Comparison of ENCODE assay signal across 13 cellular contexts in the genomic region with DNA sequence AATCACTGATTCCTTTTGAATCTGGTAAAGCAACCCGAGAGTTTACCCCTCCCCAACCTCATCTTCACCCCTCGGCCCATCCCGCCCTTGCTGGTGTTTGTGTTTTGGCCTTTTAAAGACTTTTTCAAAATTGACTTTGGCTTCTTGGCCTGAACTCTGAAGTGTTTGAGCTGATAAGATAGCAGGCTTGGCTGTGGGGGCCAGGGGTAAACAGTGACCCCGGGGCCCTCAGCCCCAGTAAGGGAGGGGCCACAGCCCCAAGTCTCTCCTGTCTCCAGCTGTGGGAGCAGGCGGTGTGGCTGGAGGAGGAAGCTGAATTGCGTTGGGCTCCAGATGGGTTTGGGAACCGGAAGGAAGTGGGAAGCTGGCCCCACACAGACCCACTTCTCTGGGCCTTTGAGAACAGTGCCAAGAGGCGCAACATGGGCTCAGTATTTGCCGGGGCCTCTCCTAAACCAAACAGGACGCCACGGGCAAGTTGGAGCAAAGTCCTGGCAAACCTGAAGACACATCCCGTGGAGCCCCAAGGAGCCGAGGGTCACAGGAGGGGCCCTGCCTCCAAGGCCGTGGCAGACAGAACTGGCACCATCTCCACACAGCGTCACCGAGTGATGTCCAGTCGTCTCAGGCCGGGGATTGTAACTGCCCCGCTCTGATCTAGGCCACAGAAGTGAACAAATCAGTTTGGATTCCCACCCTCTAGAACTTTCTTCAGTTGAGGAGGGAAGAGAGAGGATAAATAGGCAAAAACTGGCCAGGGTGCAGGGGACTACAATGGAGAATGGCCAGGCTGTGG. TPM values are rescaled to one million over a fixed set of nuclear protein-coding genes. Genes with fewer than 3 reads are reported as not detected.
DNase-seq lines count a peak whose midpoint lies in the region; FAIRE-seq and TF ChIP-seq lines count a peak whose summit lies in the region.
"Had no signal": no experiment of that assay in that cellular context is flagged by ENCODE, and none has a peak within 500 bp of the region (broad histone marks: within the 10 kb centered on the region; RNA-seq: fewer than 3 reads in every experiment).

No MANE protein-coding gene starts in this region.

- peak overlapping the region in 3 of 5 donors; percentile 16 to 79 (median 68) for H3K27ac ChIP-seq in adrenal gland
- peak overlapping the region; percentile 67 for H3K27ac ChIP-seq in hepatocyte
- peak overlapping the region in 5 of 8 donors; percentile 28 to 80 (median 43) for H3K27ac ChIP-seq in spleen
- H3K27ac ChIP-seq in testis: no peak overlapping the region

- in situ Hi-C loops in KBM-7 (cut with MboI; ENCODE audit: low pct_unique_long_range_greater_than_20kb, low sequenced_read_pairs): no loop called here

- H3K9me3 ChIP-seq in adrenal gland (replicated peaks in 1 of 3) (no peaks in the 10 kb centered on the region), hepatocyte (ENCODE audit: low read depth) (no peaks in the 10 kb centered on the region), spleen (no peaks in the 10 kb centered on the region), testis (no peaks in the 10 kb centered on the region)

- peak overlapping the region; percentile 18 for H3K4me2 ChIP-seq in hepatocyte

- H2AFZ ChIP-seq in hepatocyte: no peak overlapping the region

- peaks cover 18 to 20% of the 10 kb centered on the region in 2 donors for H3K4me1 ChIP-seq in adrenal gland (replicated peaks in 1 of 2)
- H3K4me1 ChIP-seq in hepatocyte (ENCODE audit: insufficient read depth): peaks cover 28% of the 10 kb centered on the region
- peaks cover under 1 to 56% (median 22%) of the 10 kb centered on the region in 6 donors for H3K4me1 ChIP-seq in spleen
- H3K4me1 ChIP-seq in testis: peaks cover 15% of the 10 kb centered on the region

- intact Hi-C loops in adrenal gland (cut with DNase I) (loop anchor here (5.0 to 10.0 kb wide), 2 partner anchors 51 to 54 kb away; no protein-coding TSS in a partner anchor), spleen (cut with DNase I; ENCODE audit: low total_unique reads) (no loop called here), testis (cut with DNase I; ENCODE audit: low total_unique reads) (no loop called here)

- H3K9me2 ChIP-seq in hepatocyte (replicated peaks; ENCODE audit: insufficient read depth): no peaks in the 10 kb centered on the region

- H3K4me3 ChIP-seq in adrenal gland (no peak overlapping the region), hepatocyte (no peak overlapping the region), spleen (no peak overlapping the region), testis (no peak overlapping the region)

- peak; percentile 78 for DNase-seq in KBM-7
- peak in 2 of 7 donors; percentile 48 to 53 for DNase-seq in adrenal gland
- DNase-seq in hepatocyte (ENCODE audit: low spot score): no peak
- DNase-seq in spleen: no peak
- no peak for DNase-seq in D721Med (ENCODE audit: insufficient read length, low spot score)
- no peak for DNase-seq in effector CD4-positive, alpha-beta T cell
- no peak for DNase-seq in testis
- DNase-seq: CD8-positive, alpha-beta memory T cell; GF-D8; NCI-H1105 treated with DMSO at 0.1 percent for 48 hours; NCI-H226; SW 1271 had no signal

- H3K79me2 ChIP-seq in hepatocyte: no peaks in the 10 kb centered on the region

- no peak for TF ChIP-seq POLR2A in adrenal gland (IDR thresholded peaks at IDR 0.05)
- no peak for TF ChIP-seq POLR2A in spleen (IDR thresholded peaks at IDR 0.05)
- TF ChIP-seq POLR2A in testis (IDR thresholded peaks at IDR 0.05): no peak

- no peak for FAIRE-seq in D721Med (lab: Jason Lieb, UNC)
- FAIRE-seq: urothelium cell line had no signal

- 60 to 81% (median 72%) methylated on average over 14 to 19 of the region's 19 CpGs for WGBS in adrenal gland, 4 donors
- WGBS in hepatocyte (ENCODE audit: low lambda C conversion rate, missing lambda C conversion rate): 56% methylated on average over 19 of the region's 19 CpGs
- WGBS in spleen, 5 donors: 28 to 51% (median 40%) methylated on average over 18 to 19 of the region's 19 CpGs
- 63 to 79% methylated on average over 18 to 19 of the region's 19 CpGs for WGBS in testis, 2 donors

- no peaks in the 10 kb centered on the region for H4K20me1 ChIP-seq in hepatocyte (ENCODE audit: insufficient read depth, poor library complexity, severe bottlenecking)

- H3K27me3 ChIP-seq in adrenal gland (no peaks in the 10 kb centered on the region), hepatocyte (no peaks in the 10 kb centered on the region), spleen (replicated peaks in 1 of 7) (peaks cover 0 to 37% (median 3%) of the 10 kb centered on the region in 7 donors), testis (no peaks in the 10 kb centered on the region)

- H3K36me3 ChIP-seq in adrenal gland (replicated peaks in 1 of 2) (no peaks in the 10 kb centered on the region), hepatocyte (replicated peaks; ENCODE audit: insufficient read depth, low read depth) (no peaks in the 10 kb centered on the region), spleen (no peaks in the 10 kb centered on the region), testis (ENCODE audit: low read depth, missing control alignments) (no peaks in the 10 kb centered on the region)

- TF ChIP-seq CTCF in adrenal gland (IDR thresholded peaks at IDR 0.05) (no peak), hepatocyte (IDR thresholded peaks at IDR 0.05; ENCODE audit: poor library complexity) (no peak), spleen (IDR thresholded peaks at IDR 0.05 in 8 of 11, conservative IDR thresholded peaks at IDR 0.05 in 3 of 11) (no peak), D721Med (IDR thresholded peaks at IDR 0.05; ENCODE audit: insufficient read depth, missing control alignments) (no peak), testis (IDR thresholded peaks at IDR 0.05) (no peak)

RNA-seq across cellular contexts. Expression of gene PTPN1, which starts 54.3 kb away (rescaled TPM):
- total RNA-seq in adrenal gland: 10 to 100 TPM; 31.0 to 49.2 (median 36.3) TPM
- polyA plus RNA-seq in adrenal gland: 10 to 100 TPM; 17.0 to 49.0 (median 24.5) TPM
- total RNA-seq in hepatocyte: 28.3 and 32.1 TPM in 2 replicates
- polyA plus RNA-seq in hepatocyte: 22.0 and 30.8 TPM in 2 replicates
- 10 to 100 TPM; 60.3 to 84.9 (median 73.5) TPM for total RNA-seq in spleen
- polyA plus RNA-seq in spleen: 10 to 100 TPM; 20.5 to 42.1 (median 25.0) TPM
- 10 to 100 TPM; 42.0 to 44.3 TPM for total RNA-seq in testis
- 44.0 TPM for polyA plus RNA-seq in testis (ENCODE audit: insufficient read depth, low read depth, low replicate concordance)

Comparison
In these comparisons a context has a peak if more than half of its experiments do, and no peak if none do; other contexts are left out.
1. H3K27ac ChIP-seq: peak in adrenal gland (3 of 5), hepatocyte (single experiment) and spleen (5 of 8); none in testis (0 of 2).
2. intact Hi-C loops: an anchor here in adrenal gland (5.0 to 10.0 kb wide); none called in spleen and testis.